Comparison of ENCODE assay signal across 11 cellular contexts in the genomic region with DNA sequence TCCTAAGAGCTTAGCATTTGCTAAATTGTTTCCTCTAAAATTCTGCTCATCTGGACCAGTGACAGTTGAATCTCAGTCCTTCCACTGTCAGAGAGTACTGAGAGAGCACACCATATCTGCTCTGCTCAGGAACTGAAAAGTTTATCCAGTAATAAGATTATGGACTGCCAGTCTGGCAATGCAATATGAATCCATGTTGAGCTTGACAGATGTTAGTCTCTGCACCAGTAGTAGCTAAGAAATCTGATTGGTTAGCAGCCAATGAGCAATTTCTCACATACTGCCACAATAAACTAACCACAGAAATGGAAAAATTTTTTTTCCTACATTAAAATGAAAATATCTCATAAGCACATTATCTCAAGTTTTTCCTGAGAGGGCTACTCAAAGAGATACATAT. TPM values are rescaled to one million over a fixed set of nuclear protein-coding genes. Genes with fewer than 3 reads are reported as not detected.
DNase-seq lines count a peak whose midpoint lies in the region; ATAC-seq and TF ChIP-seq lines count a peak whose summit lies in the region.
"Had no signal": no experiment of that assay in that cellular context is flagged by ENCODE, and none has a peak within 500 bp of the region (broad histone marks: within the 10 kb centered on the region; RNA-seq: fewer than 3 reads in every experiment).

No MANE protein-coding gene starts in this region.

- H3K36me3 ChIP-seq in DND-41 (ENCODE audit: insufficient read depth, low read length) = peaks cover 14% of the 10 kb centered on the region
- H3K36me3 ChIP-seq in neuron (ENCODE audit: insufficient read depth, low read length) = peaks cover 5% of the 10 kb centered on the region

- H3K4me1 ChIP-seq in DND-41 (ENCODE audit: insufficient read depth, low read length) (peaks cover 49% of the 10 kb centered on the region), neuron (ENCODE audit: insufficient read depth, low read length) (peaks cover 22% of the 10 kb centered on the region)

- H3K79me2 ChIP-seq in DND-41 (ENCODE audit: insufficient read depth, low read length) = peaks cover 69% of the 10 kb centered on the region
- H3K79me2 ChIP-seq: parathyroid adenoma had no signal

- H3K9ac ChIP-seq in DND-41 (ENCODE audit: low read depth, low read length) = 0 out of 2 replicates have a peak overlapping the region, but pooled peaks have one; percentile 65
- H3K9ac ChIP-seq: parathyroid adenoma had no signal

- no peaks in the 10 kb centered on the region for H3K27me3 Mint-ChIP-seq in dendritic cell treated with granulocyte-macrophage colony-stimulating factor and Interleukin-4, amounts not matched to agents 40 ng/mL and 50 ng/mL, for 4 days

- H3K4me2 ChIP-seq in DND-41 (ENCODE audit: insufficient read depth, low read length) = peak overlapping the region; percentile 75

- H3K4me1 Mint-ChIP-seq in dendritic cell treated with granulocyte-macrophage colony-stimulating factor and Interleukin-4, amounts not matched to agents 40 ng/mL and 50 ng/mL, for 4 days (ENCODE audit: low read depth) = peaks cover 53% of the 10 kb centered on the region

- peak overlapping the region in 1 of 2 experiments; percentile 37; a peak in 1 of 4 replicates for H3K4me3 ChIP-seq in DND-41 (ENCODE audit: low read depth in 1 of 2, low read length in 2 of 2)
- peak overlapping the region; percentile 66 for H3K4me3 ChIP-seq in neuron (ENCODE audit: low read length)

- H3K9me3 ChIP-seq in DND-41 (ENCODE audit: insufficient read depth, low read length, severe bottlenecking) (no peaks in the 10 kb centered on the region), neuron (ENCODE audit: low read length) (no peaks in the 10 kb centered on the region)

- H4K20me1 ChIP-seq in DND-41 (ENCODE audit: insufficient read depth, low read length) = peaks cover 31% of the 10 kb centered on the region; the same call in 1 of the 2 replicates

- no peak overlapping the region for H3K27ac Mint-ChIP-seq in dendritic cell treated with granulocyte-macrophage colony-stimulating factor and Interleukin-4, amounts not matched to agents 40 ng/mL and 50 ng/mL, for 4 days
- H3K27ac Mint-ChIP-seq: activated CD4-positive, alpha-beta memory T cell treated with anti-CD3 and anti-CD28 coated beads, Interleukin-2, amount 10 ng/mL, durations not matched to agents 7 days and 5 days had no signal

- H3K9me3 Mint-ChIP-seq in dendritic cell treated with granulocyte-macrophage colony-stimulating factor and Interleukin-4, amounts not matched to agents 40 ng/mL and 50 ng/mL, for 4 days = no peaks in the 10 kb centered on the region
- H3K9me3 Mint-ChIP-seq: activated CD4-positive, alpha-beta memory T cell treated with anti-CD3 and anti-CD28 coated beads, Interleukin-2, amount 10 ng/mL, durations not matched to agents 7 days and 5 days had no signal

- H3K36me3 Mint-ChIP-seq in dendritic cell treated with granulocyte-macrophage colony-stimulating factor and Interleukin-4, amounts not matched to agents 40 ng/mL and 50 ng/mL, for 4 days (ENCODE audit: low read depth) = peaks cover 18% of the 10 kb centered on the region

- peaks cover 24% of the 10 kb centered on the region for H3K27me3 ChIP-seq in DND-41 (ENCODE audit: insufficient read depth, low read length, poor library complexity)
- no peaks in the 10 kb centered on the region for H3K27me3 ChIP-seq in neuron (ENCODE audit: insufficient read depth, low read length)

- no peak overlapping the region for H3K27ac ChIP-seq in DND-41 (ENCODE audit: low read length)
- H3K27ac ChIP-seq: parathyroid adenoma had no signal

- H2AFZ ChIP-seq in DND-41 (ENCODE audit: low read depth, low read length) (no peak overlapping the region), neuron (ENCODE audit: low read depth, low read length) (no peak overlapping the region)

- DNase-seq in DND-41 (no peak), NCI-H524 (lab: John Stamatoyannopoulos, UW) (peak; percentile 28 to 90), NCI-H187 (lab: John Stamatoyannopoulos, UW) (no peak), left lobe of liver (ENCODE audit: low spot score) (no peak), cerebellar cortex (ENCODE audit: low spot score) (no peak)
- DNase-seq: activated CD4-positive, alpha-beta memory T cell treated with anti-CD3 and anti-CD28 coated beads, Interleukin-2, amount 10 ng/mL, durations not matched to agents 7 days and 5 days; substantia nigra had no signal

- H3K4me3 Mint-ChIP-seq in dendritic cell treated with granulocyte-macrophage colony-stimulating factor and Interleukin-4, amounts not matched to agents 40 ng/mL and 50 ng/mL, for 4 days = peak overlapping the region; percentile 20

- TF ChIP-seq CTCF in DND-41 (IDR thresholded peaks at IDR 0.05; ENCODE audit: borderline replicate concordance, extremely low read depth, low read length, poor library complexity, severe bottlenecking) = no peak

- intact Hi-C loops in dendritic cell treated with granulocyte-macrophage colony-stimulating factor and Interleukin-4, amounts not matched to agents 40 ng/mL and 50 ng/mL, for 4 days (cut with micrococcal nuclease) = loop anchor here (5.0 kb wide), 1 partner anchor 70 kb away; no protein-coding TSS in a partner anchor

- ATAC-seq in DND-41 (ENCODE audit: insufficient read depth, low read depth) (no peak), GM21515 (IDR thresholded peaks at IDR 0.05; ENCODE audit: unreplicated experiment) (no peak), left lobe of liver (no peak)

RNA-seq across cellular contexts. Expression of a gene that starts 2.3 kb away (rescaled TPM):
- 13.1 TPM for total RNA-seq in left lobe of liver

RNA-seq across cellular contexts. Expression of a gene that starts 22.1 kb away (rescaled TPM):
- total RNA-seq in left lobe of liver = 0.65 TPM
- total RNA-seq: activated CD4-positive, alpha-beta memory T cell treated with anti-CD3 and anti-CD28 coated beads, Interleukin-2, amount 10 ng/mL, durations not matched to agents 7 days and 5 days had no signal

Comparison
In these comparisons a context has a peak if more than half of its experiments do, and no peak if none do; other contexts are left out.
1. DNase-seq: peak in NCI-H524 (2 of 2); none in DND-41 (single experiment), NCI-H187 (0 of 2), left lobe of liver (single experiment) and cerebellar cortex (single experiment).